In the genomic region with DNA sequence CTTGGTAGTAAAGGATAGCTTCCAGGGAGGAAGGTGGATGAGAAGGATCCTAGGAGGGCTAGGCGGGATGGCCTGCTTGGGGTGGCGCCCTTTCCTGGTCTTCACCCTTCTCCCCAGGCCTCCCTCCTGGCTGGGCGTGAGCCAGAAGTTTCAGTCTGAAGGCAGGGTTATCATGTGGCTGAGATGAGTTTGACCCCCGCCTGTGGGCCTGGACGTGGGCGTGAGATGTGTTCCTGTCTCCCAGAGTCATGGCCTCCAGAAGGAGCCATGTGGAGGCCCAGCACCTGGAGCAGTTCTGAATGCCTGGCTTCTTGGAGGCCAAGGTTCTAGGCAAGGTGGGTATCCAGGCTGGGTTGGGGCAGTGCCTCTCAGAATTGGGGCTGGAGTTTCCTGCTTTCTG, we compare ENCODE assay signal across 4 cellular contexts. TPM values are rescaled to one million over a fixed set of nuclear protein-coding genes. Genes with fewer than 3 reads are reported as not detected.
"Had no signal": no experiment of that assay in that cellular context is flagged by ENCODE, and none has a peak within 500 bp of the region (broad histone marks: within the 10 kb centered on the region; RNA-seq: fewer than 3 reads in every experiment).

No MANE protein-coding gene starts in this region.

RNA-seq across cellular contexts. Expression of a gene that starts 54.5 kb away (rescaled TPM):
- total RNA-seq: gastrocnemius medialis, thoracic aorta, vagina had no signal
- polyA plus RNA-seq: right cardiac atrium had no signal
